ENCODE assay signal across 2 cellular contexts in the genomic region with DNA sequence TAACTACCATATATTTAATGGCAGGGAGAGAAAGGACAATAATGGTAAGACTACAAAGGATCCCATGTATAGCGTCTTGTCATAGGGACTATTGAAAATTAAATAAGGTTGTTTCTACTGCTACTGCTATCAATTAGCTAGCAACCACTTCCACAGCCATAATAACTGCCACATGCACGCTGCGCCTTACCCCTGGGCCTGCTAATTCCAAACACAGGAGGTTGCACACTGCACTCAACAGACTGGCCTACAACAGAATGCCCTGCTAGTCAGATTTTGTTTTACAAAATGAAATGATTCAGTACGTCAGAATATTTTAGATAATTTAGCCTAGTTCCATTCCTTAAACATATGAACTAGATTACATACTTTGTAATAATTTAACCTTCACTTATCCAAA.
TF ChIP-seq lines count a peak whose summit lies in the region.

No MANE protein-coding gene starts in this region.

TF ChIP-seq in SK-N-SH, 30 proteins besides CTCF, POLR2A, EP300 and RAD21 (continued from another document):
- no peak for TF ChIP-seq SMC3 (IDR thresholded peaks at IDR 0.05; ENCODE audit: low read depth, low read length)
- TF ChIP-seq, protein P1, sequence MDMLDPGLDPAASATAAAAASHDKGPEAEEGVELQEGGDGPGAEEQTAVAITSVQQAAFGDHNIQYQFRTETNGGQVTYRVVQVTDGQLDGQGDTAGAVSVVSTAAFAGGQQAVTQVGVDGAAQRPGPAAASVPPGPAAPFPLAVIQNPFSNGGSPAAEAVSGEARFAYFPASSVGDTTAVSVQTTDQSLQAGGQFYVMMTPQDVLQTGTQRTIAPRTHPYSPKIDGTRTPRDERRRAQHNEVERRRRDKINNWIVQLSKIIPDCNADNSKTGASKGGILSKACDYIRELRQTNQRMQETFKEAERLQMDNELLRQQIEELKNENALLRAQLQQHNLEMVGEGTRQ (IDR thresholded peaks at IDR 0.05; ENCODE audit: borderline replicate concordance, low read depth, low read length): no peak

TF ChIP-seq in HepG2, 621 proteins besides CTCF, POLR2A, EP300 and RAD21 (continued from another document):
- TF ChIP-seq, protein P2, sequence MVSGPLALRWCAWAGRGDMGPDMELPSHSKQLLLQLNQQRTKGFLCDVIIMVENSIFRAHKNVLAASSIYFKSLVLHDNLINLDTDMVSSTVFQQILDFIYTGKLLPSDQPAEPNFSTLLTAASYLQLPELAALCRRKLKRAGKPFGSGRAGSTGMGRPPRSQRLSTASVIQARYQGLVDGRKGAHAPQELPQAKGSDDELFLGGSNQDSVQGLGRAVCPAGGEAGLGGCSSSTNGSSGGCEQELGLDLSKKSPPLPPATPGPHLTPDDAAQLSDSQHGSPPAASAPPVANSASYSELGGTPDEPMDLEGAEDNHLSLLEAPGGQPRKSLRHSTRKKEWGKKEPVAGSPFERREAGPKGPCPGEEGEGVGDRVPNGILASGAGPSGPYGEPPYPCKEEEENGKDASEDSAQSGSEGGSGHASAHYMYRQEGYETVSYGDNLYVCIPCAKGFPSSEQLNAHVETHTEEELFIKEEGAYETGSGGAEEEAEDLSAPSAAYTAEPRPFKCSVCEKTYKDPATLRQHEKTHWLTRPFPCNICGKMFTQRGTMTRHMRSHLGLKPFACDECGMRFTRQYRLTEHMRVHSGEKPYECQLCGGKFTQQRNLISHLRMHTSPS (CRISPR knock-in tag; IDR thresholded peaks at IDR 0.05; ENCODE audit: low read depth): no peak
- TF ChIP-seq TAF15 (IDR thresholded peaks at IDR 0.05; ENCODE audit: low read depth, low read length, poor library complexity, severe bottlenecking): no peak
- TF ChIP-seq LCORL (IDR thresholded peaks at IDR 0.05): no peak
- TF ChIP-seq LCORL (CRISPR knock-in tag; IDR thresholded peaks at IDR 0.05): no peak
- no peak for TF ChIP-seq ZFP36 (IDR thresholded peaks at IDR 0.05; ENCODE audit: borderline replicate concordance, low read depth, low read length, partially characterized antibody)
- no peak for TF ChIP-seq ZNF737 (CRISPR knock-in tag; IDR thresholded peaks at IDR 0.05; ENCODE audit: borderline replicate concordance)
- no peak for TF ChIP-seq FLYWCH1 (CRISPR knock-in tag; IDR thresholded peaks at IDR 0.05)
